Comparison of ENCODE assay signal across 16 cellular contexts in the genomic region with DNA sequence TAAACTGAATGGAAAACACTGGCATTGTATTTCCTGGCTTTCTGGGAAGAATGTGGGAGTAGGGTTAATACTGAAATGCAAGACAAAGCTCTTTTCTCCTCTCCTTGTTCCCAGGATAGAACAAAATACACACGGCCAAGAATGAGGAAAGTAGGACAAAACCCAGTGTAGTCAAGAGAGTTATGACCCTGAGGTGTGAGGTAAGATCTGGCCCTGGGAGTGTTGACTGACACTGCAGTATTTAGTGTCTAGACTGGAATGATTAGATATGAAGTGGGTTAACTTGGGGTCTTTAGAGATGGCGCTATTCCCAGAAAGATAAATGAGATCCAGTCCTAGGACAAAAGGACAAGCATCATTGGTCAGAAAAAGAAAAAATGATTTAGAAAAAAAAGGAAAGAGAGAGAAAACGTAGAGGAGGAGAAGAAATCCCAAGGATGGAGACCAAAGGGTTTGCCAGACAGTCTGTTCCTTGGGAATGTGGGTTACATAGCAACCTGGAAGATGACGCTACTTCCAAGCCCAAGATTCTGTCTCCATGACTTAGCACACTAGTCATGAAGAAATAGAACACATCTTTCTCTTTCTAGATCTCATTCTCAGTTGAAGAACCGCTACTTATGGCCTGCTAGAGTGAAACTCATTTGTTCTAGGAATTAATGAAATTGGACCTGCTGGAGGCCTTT.
A peak's percentile ranks its signal among the peaks of the same experiment; 100 is the strongest.
DNase-seq lines count a peak whose midpoint lies in the region; ATAC-seq, FAIRE-seq and TF ChIP-seq lines count a peak whose summit lies in the region.
"Had no signal": no experiment of that assay in that cellular context is flagged by ENCODE, and none has a peak within 500 bp of the region (broad histone marks: within the 10 kb centered on the region; RNA-seq: fewer than 3 reads in every experiment).

No MANE protein-coding gene starts in this region.

- POLR2A ChIA-PET in K562 (lab: Yijun Ruan, JAX), result no interaction called here

- FAIRE-seq in K562 (lab: Jason Lieb, UNC), result no peak
- FAIRE-seq: GM12892, H1 had no signal

- no peaks in the 10 kb centered on the region for H3K9me1 ChIP-seq in K562 (ENCODE audit: control insufficient read depth, insufficient read depth, low read length)

- TF ChIP-seq CTCF in K562 (IDR thresholded peaks at IDR 0.05 in 2 of 3, conservative IDR thresholded peaks at IDR 0.05 in 1 of 3; ENCODE audit: insufficient read depth in 2 of 3, low read depth in 1 of 3, low read length in 3 of 3) (no peak), fibroblast of the aortic adventitia (IDR thresholded peaks at IDR 0.05; ENCODE audit: insufficient read depth, low read length) (no peak), testis (IDR thresholded peaks at IDR 0.05) (no peak)

- TF ChIP-seq RAD21 in K562 (CRISPR knock-in tag; conservative IDR thresholded peaks at IDR 0.05 in 1 of 2, IDR thresholded peaks at IDR 0.05 in 1 of 2), result no peak

- no peak overlapping the region for H3K9ac ChIP-seq in K562 (ENCODE audit: insufficient read depth in 1 of 2, low read depth in 2 of 2, low read length in 2 of 2)

- under 1% methylated on average over 5 of the region's 5 CpGs for WGBS in K562 (ENCODE audit: insufficient coverage, low coverage, missing lambda C conversion rate)
- WGBS in testis, 2 donors, result 57 to 62% methylated on average over 5 of the region's 5 CpGs

- H3K79me2 ChIP-seq in K562 (ENCODE audit: control insufficient read depth, insufficient read depth, low read length), result no peaks in the 10 kb centered on the region

- no TSS peak for BruUV-seq in K562 (replicated peaks; lab: Mats Ljungman, UMichigan)

- no peak for ATAC-seq in K562
- peak; percentile 90 for ATAC-seq in left ventricle myocardium superior
- ATAC-seq in GM21360 (IDR thresholded peaks at IDR 0.05; ENCODE audit: unreplicated experiment), result no peak
- no peak for ATAC-seq in GM21367 (IDR thresholded peaks at IDR 0.05; ENCODE audit: unreplicated experiment)

- CTCF ChIA-PET in K562 (lab: Yijun Ruan, JAX; ENCODE audit: low intra/inter-chr PET ratio), result no interaction called here

- H3K27me3 ChIP-seq in K562 (ENCODE audit: control insufficient read depth in 2 of 2, insufficient read depth in 2 of 2, low read length in 2 of 2), result no peaks in the 10 kb centered on the region
- H3K27me3 ChIP-seq in testis, result no peaks in the 10 kb centered on the region

- in situ Hi-C loops in K562 (cut with MboI), result loop anchor here (25.0 kb wide), 1 partner anchor 1671 kb away; no protein-coding TSS in a partner anchor

- no peak for TF ChIP-seq POLR2A in K562 (conservative IDR thresholded peaks at IDR 0.05)
- no peak for TF ChIP-seq POLR2A in testis (IDR thresholded peaks at IDR 0.05)

- H3K4me3 ChIP-seq in K562 (no peak overlapping the region), fibroblast of the aortic adventitia (ENCODE audit: low read depth, low read length) (no peak overlapping the region), testis (no peak overlapping the region)
- H3K4me3 ChIP-seq: HAP-1 had no signal

- intact Hi-C loops in K562 (cut with micrococcal nuclease), result no loop called here
- intact Hi-C loops in left ventricle myocardium superior (cut with micrococcal nuclease), result no loop called here
- intact Hi-C loops in testis (cut with DNase I; ENCODE audit: low total_unique reads), result no loop called here

- H3K36me3 ChIP-seq in K562 (ENCODE audit: control insufficient read depth, insufficient read depth, low read length) (no peaks in the 10 kb centered on the region), testis (ENCODE audit: low read depth, missing control alignments) (no peaks in the 10 kb centered on the region)
- H3K36me3 ChIP-seq: HAP-1 had no signal

- H3K4me1 ChIP-seq in K562 (replicated peaks in 1 of 2; ENCODE audit: control insufficient read depth in 2 of 2, insufficient read depth in 2 of 2, low read length in 2 of 2), result no peaks in the 10 kb centered on the region
- no peaks in the 10 kb centered on the region for H3K4me1 ChIP-seq in testis
- H3K4me1 ChIP-seq: HAP-1 had no signal

- no peak for TF ChIP-seq EP300 in K562 (IDR thresholded peaks at IDR 0.05; ENCODE audit: low read length)

- H2AFZ ChIP-seq in K562 (ENCODE audit: low read depth, low read length), result no peak overlapping the region

- H3K27ac ChIP-seq in K562 (ENCODE audit: extremely low read depth, low read depth, low read length) (no peak overlapping the region), testis (no peak overlapping the region)
- H3K27ac ChIP-seq: HL-60 had no signal

- H3K9me3 ChIP-seq in K562 (replicated peaks; ENCODE audit: control insufficient read depth, insufficient read depth, low read depth, low read length) (no peaks in the 10 kb centered on the region), testis (no peaks in the 10 kb centered on the region)
- H3K9me3 ChIP-seq: HAP-1 had no signal

- DNase-seq in K562 (ENCODE audit: extremely low read depth in 1 of 4, low spot score in 3 of 4) (peak; percentile 0 to 19 (median 10)), fibroblast of the aortic adventitia (ENCODE audit: low read depth) (peak; percentile 19), left ventricle myocardium superior (no peak), testis (peak; percentile 22), DMS114 treated with DMSO at 0.1 percent for 48 hours (lab: John Stamatoyannopoulos, UW; ENCODE audit: unreplicated experiment) (no peak)
- DNase-seq: C1 segment of cervical spinal cord; Calu3; CD4-positive, alpha-beta T cell; DMS 273 treated with DMSO at 0.1 percent for 48 hours; DMS79 had no signal

- H4K20me1 ChIP-seq in K562 (replicated peaks; ENCODE audit: control insufficient read depth, insufficient read depth, low read length), result no peaks in the 10 kb centered on the region

- no peak overlapping the region for H3K4me2 ChIP-seq in K562 (ENCODE audit: insufficient read depth, low read length)

TF ChIP-seq in K562, 482 proteins besides CTCF, POLR2A, EP300 and RAD21:
- TF ChIP-seq POLR3G (IDR thresholded peaks at IDR 0.05; ENCODE audit: extremely low read depth, insufficient read length, insufficient replicate concordance) (no peak), MTF1 (CRISPR knock-in tag; IDR thresholded peaks at IDR 0.05; ENCODE audit: borderline replicate concordance) (no peak), SAFB2 (IDR thresholded peaks at IDR 0.05; ENCODE audit: borderline replicate concordance, low read depth, low read length, severe bottlenecking) (no peak), NR2C1 (IDR thresholded peaks at IDR 0.05) (no peak), NR2C1 (tag; IDR thresholded peaks at IDR 0.05) (no peak)
TF ChIP-seq in K562: peak in this region for 0.

Comparison
In these comparisons a context has a peak if more than half of its experiments do, and no peak if none do; other contexts are left out.
1. DNase-seq: peak in K562 (4 of 4), fibroblast of the aortic adventitia (single experiment) and testis (single experiment); none in left ventricle myocardium superior (single experiment) and DMS114 treated with DMSO at 0.1 percent for 48 hours (single experiment).